Comparison of ENCODE assay signal across 30 cellular contexts in the genomic region with DNA sequence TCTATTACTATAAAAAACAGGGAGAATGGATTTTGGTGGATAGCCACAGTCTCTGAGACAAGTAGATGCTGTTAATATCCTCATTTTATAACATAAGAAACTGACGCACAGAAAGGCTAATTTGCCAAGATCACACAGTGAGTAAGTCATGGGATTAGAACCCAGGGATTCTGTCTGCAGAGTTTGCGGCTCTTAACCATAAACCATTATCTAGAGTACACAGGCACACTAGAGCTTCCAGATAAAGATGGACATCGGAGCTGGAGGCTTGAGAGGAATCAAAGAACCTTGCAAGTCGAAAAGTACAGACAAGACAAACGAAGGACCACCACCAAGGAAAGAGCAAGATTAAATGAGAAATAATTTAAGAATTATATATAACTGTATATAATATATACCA. TPM values are rescaled to one million over a fixed set of nuclear protein-coding genes. Genes with fewer than 3 reads are reported as not detected.
"Had no signal": no experiment of that assay in that cellular context is flagged by ENCODE, and none has a peak within 500 bp of the region (broad histone marks: within the 10 kb centered on the region; RNA-seq: fewer than 3 reads in every experiment).

No MANE protein-coding gene starts in this region.

- H3K27ac ChIP-seq: brain microvascular endothelial cell had no signal

- H3K27ac Mint-ChIP-seq: activated CD4-positive, alpha-beta T cell treated with anti-CD3 and anti-CD28 coated beads, Interleukin-2, amount 10 ng/mL, durations not matched to agents 24 days and 14 days; activated CD8-positive, alpha-beta T cell treated with anti-CD3 and anti-CD28 coated beads for 36 hours; activated naive CD4-positive, alpha-beta T cell treated with anti-CD3 and anti-CD28 coated beads, Interleukin-2, amount 10 ng/mL, durations not matched to agents 7 days and 5 days; activated naive CD8-positive, alpha-beta T cell; activated naive CD8-positive, alpha-beta T cell treated with anti-CD3 and anti-CD28 coated beads, Interleukin-2, amount 50 U/mL, for 24 hours; activated T-helper 1 cell treated with anti-CD3 and anti-CD28 coated beads, Interleukin-12 subunit alpha, Interleukin-12 subunit beta, Interleukin-2, Interleukin-4 antibody, amounts not matched to agents 30 ng/mL and 10 ng/mL and 1 ng/mL, durations not matched to agents 14 hours and 24 hours and 36 hours had no signal

- H3K27me3 ChIP-seq: brain microvascular endothelial cell had no signal

- H3K9me3 Mint-ChIP-seq: activated CD4-positive, alpha-beta T cell treated with anti-CD3 and anti-CD28 coated beads, Interleukin-2, amount 10 ng/mL, durations not matched to agents 24 days and 14 days; activated CD8-positive, alpha-beta T cell treated with anti-CD3 and anti-CD28 coated beads for 36 hours; activated naive CD4-positive, alpha-beta T cell treated with anti-CD3 and anti-CD28 coated beads, Interleukin-2, amount 10 ng/mL, durations not matched to agents 7 days and 5 days; activated naive CD8-positive, alpha-beta T cell treated with anti-CD3 and anti-CD28 coated beads, Interleukin-2, amount 50 U/mL, for 24 hours; activated T-helper 1 cell treated with anti-CD3 and anti-CD28 coated beads, Interleukin-12 subunit alpha, Interleukin-12 subunit beta, Interleukin-2, Interleukin-4 antibody, amounts not matched to agents 30 ng/mL and 10 ng/mL and 1 ng/mL, durations not matched to agents 14 hours and 24 hours and 36 hours had no signal

- H3K27me3 Mint-ChIP-seq: activated CD8-positive, alpha-beta T cell treated with anti-CD3 and anti-CD28 coated beads for 36 hours; activated naive CD4-positive, alpha-beta T cell treated with anti-CD3 and anti-CD28 coated beads, Interleukin-2, amount 10 ng/mL, durations not matched to agents 7 days and 5 days; activated naive CD8-positive, alpha-beta T cell; activated naive CD8-positive, alpha-beta T cell treated with anti-CD3 and anti-CD28 coated beads, Interleukin-2, amount 50 U/mL, for 24 hours had no signal

- H3K4me3 Mint-ChIP-seq: activated CD4-positive, alpha-beta T cell treated with anti-CD3 and anti-CD28 coated beads, Interleukin-2, amount 10 ng/mL, durations not matched to agents 24 days and 14 days; activated CD8-positive, alpha-beta T cell treated with anti-CD3 and anti-CD28 coated beads for 36 hours; activated naive CD4-positive, alpha-beta T cell treated with anti-CD3 and anti-CD28 coated beads, Interleukin-2, amount 10 ng/mL, durations not matched to agents 7 days and 5 days; activated naive CD8-positive, alpha-beta T cell; activated naive CD8-positive, alpha-beta T cell treated with anti-CD3 and anti-CD28 coated beads, Interleukin-2, amount 50 U/mL, for 24 hours; activated T-cell treated with anti-CD3 and anti-CD28 coated beads, Interleukin-2, amount 50 U/mL, for 4 hours; activated T-helper 1 cell treated with anti-CD3 and anti-CD28 coated beads, Interleukin-12 subunit alpha, Interleukin-12 subunit beta, Interleukin-2, Interleukin-4 antibody, amounts not matched to agents 30 ng/mL and 10 ng/mL and 1 ng/mL, durations not matched to agents 14 hours and 24 hours and 36 hours had no signal

- ATAC-seq: activated CD8-positive, alpha-beta T cell treated with anti-CD3 and anti-CD28 coated beads for 36 hours; activated naive CD8-positive, alpha-beta T cell treated with anti-CD3 and anti-CD28 coated beads, Interleukin-2, amount 50 U/mL, for 24 hours; activated T-cell treated with anti-CD3 and anti-CD28 coated beads, Interleukin-2, amount 50 U/mL, for 4 hours had no signal

- DNase-seq: activated CD4-positive, alpha-beta T cell treated with anti-CD3 and anti-CD28 coated beads, Interleukin-2, amount 10 ng/mL, durations not matched to agents 24 days and 14 days; activated CD4-positive, alpha-beta T cell treated with anti-CD3 and anti-CD28 coated beads, Interleukin-2, amount 50 U/mL, for 4 hours; activated CD8-positive, alpha-beta T cell treated with anti-CD3 and anti-CD28 coated beads for 36 hours; activated naive CD4-positive, alpha-beta T cell treated with anti-CD3 and anti-CD28 coated beads, Interleukin-2, amount 10 ng/mL, durations not matched to agents 7 days and 5 days; activated naive CD8-positive, alpha-beta T cell treated with anti-CD3 and anti-CD28 coated beads, Interleukin-2, amount 50 U/mL, for 24 hours; activated T-cell treated with anti-CD3 and anti-CD28 coated beads for 4 hours; activated T-cell treated with anti-CD3 and anti-CD28 coated beads, Interleukin-2, amount 50 U/mL, for 4 hours; anterior cingulate cortex; brain microvascular endothelial cell; central memory CD4-positive, alpha-beta T cell; NCI-H1092 treated with DMSO at 0.1 percent for 48 hours; NCI-H1417; NCI-H146; NCI-H187; NCI-H2029 treated with DMSO at 0.1 percent for 48 hours; NCI-H2107; NCI-H2171; NCI-H510A; NCI-H526; NCI-H748 treated with DMSO at 0.1 percent for 48 hours; NK-92 treated with Interleukin-12 subunit alpha and Interleukin-12 subunit beta, amount 100 ng/mL, for 24 hours; Right ventricle myocardium superior; T1000 had no signal

- H3K36me3 ChIP-seq: brain microvascular endothelial cell had no signal

- H3K36me3 Mint-ChIP-seq: activated naive CD4-positive, alpha-beta T cell treated with anti-CD3 and anti-CD28 coated beads, Interleukin-2, amount 10 ng/mL, durations not matched to agents 7 days and 5 days had no signal

RNA-seq across cellular contexts. Expression of a gene that starts 11.3 kb away (rescaled TPM):
- total RNA-seq: activated CD4-positive, alpha-beta T cell treated with anti-CD3 and anti-CD28 coated beads, Interleukin-2, amount 10 ng/mL, durations not matched to agents 24 days and 14 days; activated CD8-positive, alpha-beta memory T cell treated with anti-CD3 and anti-CD28 coated beads for 36 hours; activated CD8-positive, alpha-beta T cell treated with anti-CD3 and anti-CD28 coated beads for 36 hours; activated T-cell treated with anti-CD3 and anti-CD28 coated beads, Interleukin-2, amount 50 U/mL, for 4 hours; activated T-helper 1 cell treated with anti-CD3 and anti-CD28 coated beads, Interleukin-12 subunit alpha, Interleukin-12 subunit beta, Interleukin-2, Interleukin-4 antibody, amounts not matched to agents 30 ng/mL and 10 ng/mL and 1 ng/mL, durations not matched to agents 14 hours and 24 hours and 36 hours; chondrocyte; M059J had no signal

RNA-seq across cellular contexts. Expression of a gene that starts 26.2 kb away (rescaled TPM):
- total RNA-seq: activated CD4-positive, alpha-beta T cell treated with anti-CD3 and anti-CD28 coated beads, Interleukin-2, amount 10 ng/mL, durations not matched to agents 24 days and 14 days; activated T-helper 1 cell treated with anti-CD3 and anti-CD28 coated beads, Interleukin-12 subunit alpha, Interleukin-12 subunit beta, Interleukin-2, Interleukin-4 antibody, amounts not matched to agents 30 ng/mL and 10 ng/mL and 1 ng/mL, durations not matched to agents 14 hours and 24 hours and 36 hours; M059J; T-helper 1 cell treated with Interleukin-12 subunit alpha and Interleukin-12 subunit beta and Interleukin-4 antibody, amounts not matched to agents 30 ng/mL and 1 ng/mL, for 36 hours; T-helper 2 cell treated with Interferon-gamma antibody and Interleukin-4, amounts not matched to agents 100 ng/mL and 5 ng/mL, for 36 hours had no signal

RNA-seq across cellular contexts. Expression of a gene that starts 46.0 kb away (rescaled TPM):
- total RNA-seq: activated CD4-positive, alpha-beta T cell treated with anti-CD3 and anti-CD28 coated beads, Interleukin-2, amount 10 ng/mL, durations not matched to agents 24 days and 14 days; activated T-cell treated with anti-CD3 and anti-CD28 coated beads, Interleukin-2, amount 50 U/mL, for 4 hours; activated T-helper 1 cell treated with anti-CD3 and anti-CD28 coated beads, Interleukin-12 subunit alpha, Interleukin-12 subunit beta, Interleukin-2, Interleukin-4 antibody, amounts not matched to agents 30 ng/mL and 10 ng/mL and 1 ng/mL, durations not matched to agents 14 hours and 24 hours and 36 hours; chondrocyte; T-helper 2 cell treated with Interferon-gamma antibody and Interleukin-4, amounts not matched to agents 100 ng/mL and 5 ng/mL, for 36 hours had no signal
